Comparison of ENCODE assay signal across 8 cellular contexts in genomic region chr20:18567739-18568091, GRCh38. TPM values are rescaled to one million over a fixed set of nuclear protein-coding genes. Genes with fewer than 3 reads are reported as not detected.
DNase-seq lines count a peak whose midpoint lies in the region; ATAC-seq and TF ChIP-seq lines count a peak whose summit lies in the region.

No MANE protein-coding gene starts in this region.

- intact Hi-C loops in activated CD4-positive, alpha-beta T cell treated with anti-CD3 and anti-CD28 coated beads, Interleukin-2, amount 10 ng/mL, durations not matched to agents 24 days and 14 days (cut with micrococcal nuclease), result loop anchor here (1.0 to 10.0 kb wide), 6 partner anchors 20 to 279 kb away; partner anchors contain the start of genes DZANK1, POLR3F, SEC23B and ZNF133
- intact Hi-C loops in dorsolateral prefrontal cortex (cut with DNase I), result loop anchor here (2.0 to 5.0 kb wide), 3 partner anchors 60 to 225 kb away; partner anchors contain the start of gene SEC23B (in 2 of the 2)

- DNase-seq in activated CD4-positive, alpha-beta T cell treated with anti-CD3 and anti-CD28 coated beads, Interleukin-2, amount 10 ng/mL, durations not matched to agents 24 days and 14 days, result no peak
- no peak for DNase-seq in activated CD4-positive, alpha-beta T cell treated with anti-CD3 and anti-CD28 coated beads for 1 hour
- DNase-seq in LoVo (ENCODE audit: low spot score) (peak; percentile 13), dorsolateral prefrontal cortex (no peak), NCI-H1436 (lab: John Stamatoyannopoulos, UW) (no peak), mesenteric fat pad (ENCODE audit: low spot score) (no peak)
- no peak for DNase-seq in natural killer cell treated with Interleukin-12 subunit alpha and Interleukin-12 subunit beta and Interleukin-15 and Interleukin-18, amount 100 ng/mL, for 72 hours (ENCODE audit: low spot score)
- no peak for DNase-seq in stimulated activated CD4-positive, alpha-beta T cell treated with anti-CD3 and anti-CD28 coated beads, Interleukin-4, amount 100 ng/mL, for 24 hours

- no peaks in the 10 kb centered on the region for H3K27me3 ChIP-seq in dorsolateral prefrontal cortex

- H3K36me3 Mint-ChIP-seq in activated CD4-positive, alpha-beta T cell treated with anti-CD3 and anti-CD28 coated beads, Interleukin-2, amount 10 ng/mL, durations not matched to agents 24 days and 14 days (ENCODE audit: low read depth), result peaks cover 23% of the 10 kb centered on the region
- peaks cover 10% of the 10 kb centered on the region for H3K36me3 Mint-ChIP-seq in natural killer cell treated with Interleukin-12 subunit alpha and Interleukin-12 subunit beta and Interleukin-15 and Interleukin-18, amount 100 ng/mL, for 72 hours

- ATAC-seq in natural killer cell treated with Interleukin-12 subunit alpha and Interleukin-12 subunit beta and Interleukin-15 and Interleukin-18, amount 100 ng/mL, for 72 hours, result peak in 1 of 2 donors; percentile 14

- no peak for TF ChIP-seq CTCF in dorsolateral prefrontal cortex (IDR thresholded peaks at IDR 0.05 in 54 of 56, conservative IDR thresholded peaks at IDR 0.05 in 2 of 56; ENCODE audit: low read depth in 1 of 56, partially characterized antibody in 56 of 56)

- peak overlapping the region; percentile 56 to 98 (median 84) for H3K4me3 ChIP-seq in dorsolateral prefrontal cortex

- peak overlapping the region; percentile 96 for H3K27ac Mint-ChIP-seq in activated CD4-positive, alpha-beta T cell treated with anti-CD3 and anti-CD28 coated beads, Interleukin-2, amount 10 ng/mL, durations not matched to agents 24 days and 14 days
- peak overlapping the region; percentile 83 to 94 for H3K27ac Mint-ChIP-seq in natural killer cell treated with Interleukin-12 subunit alpha and Interleukin-12 subunit beta and Interleukin-15 and Interleukin-18, amount 100 ng/mL, for 72 hours

- H3K27ac ChIP-seq in dorsolateral prefrontal cortex, result peak overlapping the region in 57 of 59 donors; percentile 43 to 95 (median 85)

- peak overlapping the region; percentile 97 for H3K4me3 Mint-ChIP-seq in activated CD4-positive, alpha-beta T cell treated with anti-CD3 and anti-CD28 coated beads, Interleukin-2, amount 10 ng/mL, durations not matched to agents 24 days and 14 days
- peak overlapping the region; percentile 92 for H3K4me3 Mint-ChIP-seq in natural killer cell treated with Interleukin-12 subunit alpha and Interleukin-12 subunit beta and Interleukin-15 and Interleukin-18, amount 100 ng/mL, for 72 hours

- H3K27me3 Mint-ChIP-seq in activated CD4-positive, alpha-beta T cell treated with anti-CD3 and anti-CD28 coated beads, Interleukin-2, amount 10 ng/mL, durations not matched to agents 24 days and 14 days, result no peaks in the 10 kb centered on the region
- H3K27me3 Mint-ChIP-seq in natural killer cell treated with Interleukin-12 subunit alpha and Interleukin-12 subunit beta and Interleukin-15 and Interleukin-18, amount 100 ng/mL, for 72 hours, result no peaks in the 10 kb centered on the region

- H3K4me1 Mint-ChIP-seq in activated CD4-positive, alpha-beta T cell treated with anti-CD3 and anti-CD28 coated beads, Interleukin-2, amount 10 ng/mL, durations not matched to agents 24 days and 14 days, result peaks cover 17% of the 10 kb centered on the region
- peaks cover 12 to 16% of the 10 kb centered on the region in 2 donors for H3K4me1 Mint-ChIP-seq in natural killer cell treated with Interleukin-12 subunit alpha and Interleukin-12 subunit beta and Interleukin-15 and Interleukin-18, amount 100 ng/mL, for 72 hours (ENCODE audit: low read depth in 2 of 2)

- H3K9me3 Mint-ChIP-seq in activated CD4-positive, alpha-beta T cell treated with anti-CD3 and anti-CD28 coated beads, Interleukin-2, amount 10 ng/mL, durations not matched to agents 24 days and 14 days, result no peaks in the 10 kb centered on the region
- H3K9me3 Mint-ChIP-seq in natural killer cell treated with Interleukin-12 subunit alpha and Interleukin-12 subunit beta and Interleukin-15 and Interleukin-18, amount 100 ng/mL, for 72 hours, result no peaks in the 10 kb centered on the region

RNA-seq across cellular contexts. Expression of gene SMIM26, which starts 0.5 kb away (rescaled TPM):
- 55.8 and 60.2 TPM in 2 replicates for total RNA-seq in activated CD4-positive, alpha-beta T cell treated with anti-CD3 and anti-CD28 coated beads, Interleukin-2, amount 10 ng/mL, durations not matched to agents 24 days and 14 days
- total RNA-seq in dorsolateral prefrontal cortex, result 10 to 100 TPM; 26.9 to 78.9 (median 54.7) TPM
- total RNA-seq in natural killer cell treated with Interleukin-12 subunit alpha and Interleukin-12 subunit beta and Interleukin-15 and Interleukin-18, amount 100 ng/mL, for 72 hours, result 10 to 100 TPM; 41.8 to 44.4 TPM
- 65.9 TPM for total RNA-seq in mesenteric fat pad

RNA-seq across cellular contexts. Expression of gene DTD1, which starts 20.1 kb away (rescaled TPM):
- 49.2 and 49.9 TPM in 2 replicates for total RNA-seq in activated CD4-positive, alpha-beta T cell treated with anti-CD3 and anti-CD28 coated beads, Interleukin-2, amount 10 ng/mL, durations not matched to agents 24 days and 14 days
- 10 to 100 TPM; 17.6 to 55.0 (median 34.0) TPM for total RNA-seq in dorsolateral prefrontal cortex
- total RNA-seq in natural killer cell treated with Interleukin-12 subunit alpha and Interleukin-12 subunit beta and Interleukin-15 and Interleukin-18, amount 100 ng/mL, for 72 hours, result 10 to 100 TPM; 46.1 to 49.8 TPM
- 26.5 TPM for total RNA-seq in mesenteric fat pad

RNA-seq across cellular contexts. Expression of gene SEC23B, which starts 60.0 kb away (rescaled TPM):
- 108 TPM in 2 replicates for total RNA-seq in activated CD4-positive, alpha-beta T cell treated with anti-CD3 and anti-CD28 coated beads, Interleukin-2, amount 10 ng/mL, durations not matched to agents 24 days and 14 days
- 10 to 100 TPM; 31.0 to 72.0 (median 46.7) TPM for total RNA-seq in dorsolateral prefrontal cortex
- total RNA-seq in natural killer cell treated with Interleukin-12 subunit alpha and Interleukin-12 subunit beta and Interleukin-15 and Interleukin-18, amount 100 ng/mL, for 72 hours, result 100 to 1,000 TPM; 123 to 172 TPM
- total RNA-seq in mesenteric fat pad, result 43.6 TPM
